ENCODE assay signal across 26 cellular contexts in the genomic region with DNA sequence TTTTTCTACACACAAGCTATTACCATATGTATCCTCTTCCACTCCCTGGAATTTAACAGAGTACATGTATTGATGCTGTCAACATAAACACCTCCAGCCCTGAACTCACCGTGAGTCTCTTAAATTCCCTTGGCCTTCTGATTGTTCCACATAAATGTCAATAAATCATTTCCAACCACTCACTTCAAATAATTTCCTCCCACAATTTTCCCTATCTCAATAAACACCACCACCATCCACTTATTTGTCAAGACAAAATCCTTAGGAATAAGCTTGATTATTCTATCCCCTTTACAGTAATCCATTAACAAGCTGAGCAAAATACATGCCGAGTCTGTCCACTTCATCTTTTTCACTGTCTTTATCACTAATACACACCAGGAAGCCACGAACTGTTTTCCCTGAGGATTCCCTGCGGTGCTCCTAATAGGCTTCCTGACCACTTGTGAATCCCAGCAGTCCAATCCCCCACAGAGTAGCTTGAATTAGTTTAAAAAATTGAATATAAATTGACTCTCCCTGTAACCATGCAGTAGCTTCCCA. TPM values are rescaled to one million over a fixed set of nuclear protein-coding genes. Genes with fewer than 3 reads are reported as not detected.
"Had no signal": no experiment of that assay in that cellular context is flagged by ENCODE, and none has a peak within 500 bp of the region (broad histone marks: within the 10 kb centered on the region; RNA-seq: fewer than 3 reads in every experiment).

No MANE protein-coding gene starts in this region.

- H3K4me1 ChIP-seq: foreskin keratinocyte, gastrocnemius medialis, heart left ventricle had no signal

- H3K27me3 Mint-ChIP-seq: activated naive CD8-positive, alpha-beta T cell; central memory CD8-positive, alpha-beta T cell had no signal

- H3K4me3 ChIP-seq: coronary artery, gastrocnemius medialis, heart left ventricle had no signal

- H3K27ac ChIP-seq: brain microvascular endothelial cell, coronary artery, foreskin keratinocyte, gastrocnemius medialis, heart left ventricle had no signal

- H3K9me3 Mint-ChIP-seq: activated CD4-positive, alpha-beta memory T cell treated with anti-CD3 and anti-CD28 coated beads, Interleukin-2, amount 10 ng/mL, durations not matched to agents 7 days and 5 days; activated CD4-positive, alpha-beta T cell treated with anti-CD3 and anti-CD28 coated beads, Interleukin-2, amount 10 ng/mL, durations not matched to agents 7 days and 5 days; activated T-cell treated with anti-CD3 and anti-CD28 coated beads, Interleukin-2, amount 50 U/mL, for 24 hours; activated T-cell treated with anti-CD3 and anti-CD28 coated beads, Interleukin-2, amount 50 U/mL, for 72 hours; central memory CD8-positive, alpha-beta T cell had no signal

- H3K27ac Mint-ChIP-seq: activated CD4-positive, alpha-beta memory T cell treated with anti-CD3 and anti-CD28 coated beads, Interleukin-2, amount 10 ng/mL, durations not matched to agents 7 days and 5 days; activated CD4-positive, alpha-beta T cell treated with anti-CD3 and anti-CD28 coated beads, Interleukin-2, amount 10 ng/mL, durations not matched to agents 7 days and 5 days; activated naive CD8-positive, alpha-beta T cell; activated T-cell treated with anti-CD3 and anti-CD28 coated beads, Interleukin-2, amount 50 U/mL, for 24 hours; activated T-cell treated with anti-CD3 and anti-CD28 coated beads, Interleukin-2, amount 50 U/mL, for 72 hours had no signal

- H3K36me3 Mint-ChIP-seq: activated naive CD8-positive, alpha-beta T cell had no signal

- DNase-seq: activated CD4-positive, alpha-beta memory T cell treated with anti-CD3 and anti-CD28 coated beads, Interleukin-2, amount 10 ng/mL, durations not matched to agents 7 days and 5 days; activated CD4-positive, alpha-beta T cell treated with anti-CD3 and anti-CD28 coated beads for 1 hour; activated CD4-positive, alpha-beta T cell treated with anti-CD3 and anti-CD28 coated beads for 4 hours; activated CD4-positive, alpha-beta T cell treated with anti-CD3 and anti-CD28 coated beads, Interleukin-2, amount 10 ng/mL, durations not matched to agents 7 days and 5 days; activated CD4-positive, alpha-beta T cell treated with anti-CD3 and anti-CD28 coated beads, Interleukin-2, amount 50 U/mL, for 4 hours; activated CD8-positive, alpha-beta memory T cell treated with anti-CD3 and anti-CD28 coated beads, Interleukin-2, amount 50 U/mL, for 48 hours; activated effector memory CD4-positive, alpha-beta T cell treated with Interleukin-2 at 50 U/mL for 16 hours; activated gamma-delta T cell treated with Interleukin-2 at 50 U/mL for 16 hours; activated naive CD4-positive, alpha-beta T cell treated with anti-CD3 and anti-CD28 coated beads, Interleukin-2, amount 50 U/mL, for 16 hours; activated naive CD4-positive, alpha-beta T cell treated with Interleukin-2 at 50 U/mL for 16 hours; activated T-cell treated with anti-CD3 and anti-CD28 coated beads for 4 hours; activated T-cell treated with anti-CD3 and anti-CD28 coated beads, Interleukin-2, amount 50 U/mL, for 24 hours; activated T-cell treated with anti-CD3 and anti-CD28 coated beads, Interleukin-2, amount 50 U/mL, for 72 hours; amniotic stem cell; anterior cingulate cortex; brain microvascular endothelial cell; effector CD8-positive, alpha-beta T cell; foreskin keratinocyte; gastrocnemius medialis; glutamatergic neuron; heart left ventricle; T-helper 2 cell had no signal

- H3K9me3 ChIP-seq: gastrocnemius medialis, heart left ventricle had no signal

- H3K4me3 Mint-ChIP-seq: activated CD4-positive, alpha-beta memory T cell treated with anti-CD3 and anti-CD28 coated beads, Interleukin-2, amount 10 ng/mL, durations not matched to agents 7 days and 5 days; activated CD4-positive, alpha-beta T cell treated with anti-CD3 and anti-CD28 coated beads, Interleukin-2, amount 10 ng/mL, durations not matched to agents 7 days and 5 days; activated naive CD8-positive, alpha-beta T cell; activated T-cell treated with anti-CD3 and anti-CD28 coated beads, Interleukin-2, amount 50 U/mL, for 24 hours; activated T-cell treated with anti-CD3 and anti-CD28 coated beads, Interleukin-2, amount 50 U/mL, for 72 hours; central memory CD8-positive, alpha-beta T cell had no signal

- H3K36me3 ChIP-seq: brain microvascular endothelial cell, gastrocnemius medialis, heart left ventricle had no signal

- ATAC-seq: activated T-cell treated with anti-CD3 and anti-CD28 coated beads, Interleukin-2, amount 50 U/mL, for 72 hours; esophagus mucosa; foreskin keratinocyte; gastrocnemius medialis; heart left ventricle had no signal

RNA-seq across cellular contexts. Expression of a gene that starts 40.3 kb away (rescaled TPM):
- polyA plus RNA-seq: foreskin keratinocyte had no signal
